In genomic region chrX:153830632-153831434, GRCh38 we compare ENCODE assay signal across 10 cellular contexts. TPM values are rescaled to one million over a fixed set of nuclear protein-coding genes. Genes with fewer than 3 reads are reported as not detected.
DNase-seq lines count a peak whose midpoint lies in the region; ATAC-seq, FAIRE-seq and TF ChIP-seq lines count a peak whose summit lies in the region.
"Had no signal": no experiment of that assay in that cellular context is flagged by ENCODE, and none has a peak within 500 bp of the region (broad histone marks: within the 10 kb centered on the region; RNA-seq: fewer than 3 reads in every experiment).

No MANE protein-coding gene starts in this region.

- H3K4me3 ChIP-seq in HUES48 (ENCODE audit: low read depth, low read length) (peak overlapping the region; percentile 50), esophagus muscularis mucosa (peak overlapping the region; percentile 55 to 67 (median 60)), sigmoid colon (peak overlapping the region in 3 of 4 donors; percentile 50 to 59 (median 55)), small intestine (ENCODE audit: low read depth in 1 of 2, low read length in 2 of 2) (peak overlapping the region in 1 of 2 donors; percentile 40)

- CTCF ChIA-PET in activated CD4-positive, alpha-beta T cell treated with anti-CD3 and anti-CD28 coated beads for 36 hours (lab: Charles Lee): no interaction called here
- CTCF ChIA-PET in RWPE1 (lab: Yijun Ruan, JAX): no interaction called here

- H3K4me1 Mint-ChIP-seq in activated CD4-positive, alpha-beta T cell treated with anti-CD3 and anti-CD28 coated beads for 36 hours: peaks cover 11% of the 10 kb centered on the region
- peaks cover 3% of the 10 kb centered on the region for H3K4me1 Mint-ChIP-seq in activated CD4-positive, alpha-beta T cell treated with anti-CD3 and anti-CD28 coated beads, Interleukin-2, amount 10 ng/mL, durations not matched to agents 24 days and 14 days

- peak overlapping the region; percentile 27 for H3K4me3 Mint-ChIP-seq in activated CD4-positive, alpha-beta T cell treated with anti-CD3 and anti-CD28 coated beads for 36 hours
- H3K4me3 Mint-ChIP-seq in activated CD4-positive, alpha-beta T cell treated with anti-CD3 and anti-CD28 coated beads, Interleukin-2, amount 10 ng/mL, durations not matched to agents 24 days and 14 days: no peak overlapping the region

- 18% methylated on average over 53 of the region's 104 CpGs for WGBS in esophagus muscularis mucosa
- 2 to 3% methylated on average over 103 to 104 of the region's 104 CpGs for WGBS in sigmoid colon, 2 donors
- 2 to 47% (median 36%) methylated on average over 29 to 104 of the region's 104 CpGs for WGBS in small intestine, 3 donors

- H3K9ac ChIP-seq in HUES48 (ENCODE audit: low read depth, low read length): 0 out of 2 replicates have a peak overlapping the region, but pooled peaks have one; percentile 8

- no peaks in the 10 kb centered on the region for H3K27me3 Mint-ChIP-seq in activated CD4-positive, alpha-beta T cell treated with anti-CD3 and anti-CD28 coated beads for 36 hours
- H3K27me3 Mint-ChIP-seq in activated CD4-positive, alpha-beta T cell treated with anti-CD3 and anti-CD28 coated beads, Interleukin-2, amount 10 ng/mL, durations not matched to agents 24 days and 14 days: peaks cover 33% of the 10 kb centered on the region

- H3K27me3 ChIP-seq in HUES48 (ENCODE audit: control insufficient read depth, insufficient read depth, low read length): peaks cover 7% of the 10 kb centered on the region; the same call in 1 of the 2 replicates
- peaks cover 0 to 5% (median 0%) of the 10 kb centered on the region in 4 donors for H3K27me3 ChIP-seq in esophagus muscularis mucosa
- peaks cover 0 to 7% (median 0%) of the 10 kb centered on the region in 3 donors for H3K27me3 ChIP-seq in sigmoid colon
- peaks cover 2 to 10% of the 10 kb centered on the region in 2 donors for H3K27me3 ChIP-seq in small intestine (ENCODE audit: control insufficient read depth in 2 of 2, insufficient read depth in 2 of 2, low read length in 2 of 2)

- no peaks in the 10 kb centered on the region for H3K36me3 Mint-ChIP-seq in activated CD4-positive, alpha-beta T cell treated with anti-CD3 and anti-CD28 coated beads for 36 hours (ENCODE audit: low read depth)
- no peaks in the 10 kb centered on the region for H3K36me3 Mint-ChIP-seq in activated CD4-positive, alpha-beta T cell treated with anti-CD3 and anti-CD28 coated beads, Interleukin-2, amount 10 ng/mL, durations not matched to agents 24 days and 14 days (ENCODE audit: low read depth)

- H3K9me3 Mint-ChIP-seq in activated CD4-positive, alpha-beta T cell treated with anti-CD3 and anti-CD28 coated beads for 36 hours (ENCODE audit: low read depth): no peaks in the 10 kb centered on the region
- no peaks in the 10 kb centered on the region for H3K9me3 Mint-ChIP-seq in activated CD4-positive, alpha-beta T cell treated with anti-CD3 and anti-CD28 coated beads, Interleukin-2, amount 10 ng/mL, durations not matched to agents 24 days and 14 days

- H3K9me3 ChIP-seq in HUES48 (ENCODE audit: control insufficient read depth, insufficient read depth, low read length): peaks cover 24% of the 10 kb centered on the region
- H3K9me3 ChIP-seq in esophagus muscularis mucosa: no peaks in the 10 kb centered on the region
- H3K9me3 ChIP-seq in sigmoid colon: no peaks in the 10 kb centered on the region
- no peaks in the 10 kb centered on the region for H3K9me3 ChIP-seq in small intestine (ENCODE audit: control insufficient read depth, low read depth)

- H3K27ac ChIP-seq in HUES48 (ENCODE audit: low read depth, low read length) (peak overlapping the region; percentile 33), esophagus muscularis mucosa (replicated peaks in 1 of 4) (no peak overlapping the region), sigmoid colon (no peak overlapping the region), RWPE1 (no peak overlapping the region), small intestine (ENCODE audit: low read depth in 1 of 2, low read length in 1 of 2) (no peak overlapping the region)

- H3K4me1 ChIP-seq in HUES48 (ENCODE audit: control insufficient read depth, insufficient read depth, low read length): peaks cover 12% of the 10 kb centered on the region
- H3K4me1 ChIP-seq in esophagus muscularis mucosa: peaks cover 10 to 33% (median 25%) of the 10 kb centered on the region in 4 donors
- H3K4me1 ChIP-seq in sigmoid colon: peaks cover 0 to 22% (median 4%) of the 10 kb centered on the region in 4 donors
- no peaks in the 10 kb centered on the region for H3K4me1 ChIP-seq in small intestine (ENCODE audit: control insufficient read depth in 2 of 2, insufficient read depth in 1 of 2, low read depth in 1 of 2, low read length in 1 of 2)

- H3K36me3 ChIP-seq in HUES48 (ENCODE audit: control insufficient read depth, insufficient read depth, low read length) (no peaks in the 10 kb centered on the region), esophagus muscularis mucosa (no peaks in the 10 kb centered on the region), sigmoid colon (no peaks in the 10 kb centered on the region), small intestine (ENCODE audit: control insufficient read depth in 2 of 2, insufficient read depth in 2 of 2, low read length in 2 of 2) (no peaks in the 10 kb centered on the region)

- TF ChIP-seq EP300 in esophagus muscularis mucosa (IDR thresholded peaks at IDR 0.05) (no peak), sigmoid colon (IDR thresholded peaks at IDR 0.05) (no peak)

- ATAC-seq in activated CD4-positive, alpha-beta T cell treated with anti-CD3 and anti-CD28 coated beads for 36 hours: peak; percentile 27
- ATAC-seq in HG03159 (IDR thresholded peaks at IDR 0.05; ENCODE audit: unreplicated experiment): no peak

- POLR2A ChIA-PET in activated CD4-positive, alpha-beta T cell treated with anti-CD3 and anti-CD28 coated beads for 36 hours (lab: Charles Lee): no interaction called here
- POLR2A ChIA-PET in RWPE1 (lab: Yijun Ruan, JAX; ENCODE audit: low non-redundant PET): no interaction called here

- no peak for TF ChIP-seq CTCF in esophagus muscularis mucosa (IDR thresholded peaks at IDR 0.05)
- TF ChIP-seq CTCF in sigmoid colon (IDR thresholded peaks at IDR 0.05): no peak
- no peak for TF ChIP-seq CTCF in RWPE1 (conservative IDR thresholded peaks at IDR 0.05; ENCODE audit: low read depth)

- no peak for DNase-seq in activated CD4-positive, alpha-beta T cell treated with anti-CD3 and anti-CD28 coated beads for 36 hours
- no peak for DNase-seq in activated CD4-positive, alpha-beta T cell treated with anti-CD3 and anti-CD28 coated beads, Interleukin-2, amount 10 ng/mL, durations not matched to agents 24 days and 14 days
- DNase-seq in esophagus muscularis mucosa (ENCODE audit: extremely low spot score): no peak
- DNase-seq in sigmoid colon: no peak
- DNase-seq in RWPE1 (ENCODE audit: low spot score): no peak
- DNase-seq in small intestine: no peak
- DNase-seq: AML-193, NCI-H1436 treated with DMSO at 0.1 percent for 48 hours had no signal

- no peak overlapping the region for H3K27ac Mint-ChIP-seq in activated CD4-positive, alpha-beta T cell treated with anti-CD3 and anti-CD28 coated beads for 36 hours
- no peak overlapping the region for H3K27ac Mint-ChIP-seq in activated CD4-positive, alpha-beta T cell treated with anti-CD3 and anti-CD28 coated beads, Interleukin-2, amount 10 ng/mL, durations not matched to agents 24 days and 14 days

- no peak for FAIRE-seq in small intestine (lab: Jason Lieb, UNC)

- TF ChIP-seq POLR2A in esophagus muscularis mucosa (IDR thresholded peaks at IDR 0.05; ENCODE audit: low read depth) (no peak), sigmoid colon (IDR thresholded peaks at IDR 0.05) (no peak)

- intact Hi-C loops in activated CD4-positive, alpha-beta T cell treated with anti-CD3 and anti-CD28 coated beads for 36 hours (cut with DNase I, micrococcal nuclease): loop anchor here in 1 of 2 experiments (1.0 kb wide), 1 partner anchor 12 kb away; no protein-coding TSS in a partner anchor
- intact Hi-C loops in activated CD4-positive, alpha-beta T cell treated with anti-CD3 and anti-CD28 coated beads, Interleukin-2, amount 10 ng/mL, durations not matched to agents 24 days and 14 days (cut with micrococcal nuclease): no loop called here
- intact Hi-C loops in esophagus muscularis mucosa (cut with DNase I) (no loop called here), sigmoid colon (cut with DNase I) (no loop called here)

RNA-seq across cellular contexts. Expression of gene PDZD4, which starts 0.5 kb away (rescaled TPM):
- 1 to 10 TPM; 2.4 to 4.3 TPM for total RNA-seq in activated CD4-positive, alpha-beta T cell treated with anti-CD3 and anti-CD28 coated beads for 36 hours
- 0.26 and 0.58 TPM in 2 replicates for total RNA-seq in activated CD4-positive, alpha-beta T cell treated with anti-CD3 and anti-CD28 coated beads, Interleukin-2, amount 10 ng/mL, durations not matched to agents 24 days and 14 days
- total RNA-seq in esophagus muscularis mucosa: 10 to 100 TPM; 20.0 to 48.4 (median 36.9) TPM
- 10 to 100 TPM in 3 of 4 donors, 1 to 10 TPM in 1; 8.6 to 24.4 (median 14.2) TPM for total RNA-seq in sigmoid colon
- 1 to 10 TPM in 2 of 3 donors, under 1 TPM in 1; 0.46 to 5.1 (median 1.2) TPM for polyA plus RNA-seq in sigmoid colon
- polyA plus RNA-seq in small intestine: 10 to 100 TPM in 1 of 3 donors, 1 to 10 TPM in 1, under 1 TPM in 1; 0.22 to 11.5 (median 2.4) TPM

RNA-seq across cellular contexts. Expression of gene SSR4, which starts 36.4 kb away (rescaled TPM):
- 100 to 1,000 TPM; 124 to 146 TPM for total RNA-seq in activated CD4-positive, alpha-beta T cell treated with anti-CD3 and anti-CD28 coated beads for 36 hours
- total RNA-seq in activated CD4-positive, alpha-beta T cell treated with anti-CD3 and anti-CD28 coated beads, Interleukin-2, amount 10 ng/mL, durations not matched to agents 24 days and 14 days: 265 and 277 TPM in 2 replicates
- total RNA-seq in esophagus muscularis mucosa (100 to 1,000 TPM; 100 to 115 (median 109) TPM), sigmoid colon (100 to 1,000 TPM; 143 to 177 (median 156) TPM)
- polyA plus RNA-seq in sigmoid colon (100 to 1,000 TPM; 327 to 494 (median 405) TPM), small intestine (100 to 1,000 TPM; 331 to 694 (median 560) TPM)

RNA-seq across cellular contexts. Expression of gene IDH3G, which starts 36.7 kb away (rescaled TPM):
- total RNA-seq in activated CD4-positive, alpha-beta T cell treated with anti-CD3 and anti-CD28 coated beads for 36 hours: 10 to 100 TPM; 48.8 to 62.4 TPM
- 70.2 and 78.8 TPM in 2 replicates for total RNA-seq in activated CD4-positive, alpha-beta T cell treated with anti-CD3 and anti-CD28 coated beads, Interleukin-2, amount 10 ng/mL, durations not matched to agents 24 days and 14 days
- total RNA-seq in esophagus muscularis mucosa (10 to 100 TPM; 52.3 to 76.3 (median 70.3) TPM), sigmoid colon (10 to 100 TPM; 54.2 to 89.5 (median 62.7) TPM)
- polyA plus RNA-seq in sigmoid colon (10 to 100 TPM; 66.7 to 85.3 (median 76.5) TPM), small intestine (100 to 1,000 TPM in 1 of 3 donors, 10 to 100 TPM in 2; 80.0 to 114 (median 91.1) TPM)

RNA-seq across cellular contexts. Expression of gene SRPK3, which starts 50.0 kb away (rescaled TPM):
- total RNA-seq in activated CD4-positive, alpha-beta T cell treated with anti-CD3 and anti-CD28 coated beads for 36 hours: not detected
- total RNA-seq in activated CD4-positive, alpha-beta T cell treated with anti-CD3 and anti-CD28 coated beads, Interleukin-2, amount 10 ng/mL, durations not matched to agents 24 days and 14 days: not detected in 2 replicates
- total RNA-seq in esophagus muscularis mucosa (1 to 10 TPM in 2 of 4 donors, under 1 TPM in 2; 0.52 to 2.2 (median 1.1) TPM), sigmoid colon (10 to 100 TPM in 1 of 4 donors, 1 to 10 TPM in 3; 2.1 to 13.0 (median 6.9) TPM)
- polyA plus RNA-seq in sigmoid colon (under 1 TPM in 1 of 3 donors, not detected in 2; 0.31 TPM), small intestine (under 1 TPM in 2 of 3 donors, not detected in 1; 0.15 to 0.27 TPM)

RNA-seq across cellular contexts. Expression of gene L1CAM, which starts 55.1 kb away (rescaled TPM):
- total RNA-seq in activated CD4-positive, alpha-beta T cell treated with anti-CD3 and anti-CD28 coated beads for 36 hours: under 1 TPM; 0.47 to 0.57 TPM
- total RNA-seq in activated CD4-positive, alpha-beta T cell treated with anti-CD3 and anti-CD28 coated beads, Interleukin-2, amount 10 ng/mL, durations not matched to agents 24 days and 14 days: 1.3 and 1.6 TPM in 2 replicates
- total RNA-seq in esophagus muscularis mucosa: 10 to 100 TPM; 22.4 to 47.9 (median 30.0) TPM
- 10 to 100 TPM in 3 of 4 donors, 1 to 10 TPM in 1; 6.6 to 30.2 (median 23.1) TPM for total RNA-seq in sigmoid colon
- polyA plus RNA-seq in sigmoid colon: 10 to 100 TPM in 1 of 3 donors, 1 to 10 TPM in 1, not detected in 1; 2.4 to 10.5 TPM
- 10 to 100 TPM in 1 of 3 donors, under 1 TPM in 1, not detected in 1; 0.54 to 16.3 TPM for polyA plus RNA-seq in small intestine
